ENCODE assay signal across 3 cellular contexts in the genomic region with DNA sequence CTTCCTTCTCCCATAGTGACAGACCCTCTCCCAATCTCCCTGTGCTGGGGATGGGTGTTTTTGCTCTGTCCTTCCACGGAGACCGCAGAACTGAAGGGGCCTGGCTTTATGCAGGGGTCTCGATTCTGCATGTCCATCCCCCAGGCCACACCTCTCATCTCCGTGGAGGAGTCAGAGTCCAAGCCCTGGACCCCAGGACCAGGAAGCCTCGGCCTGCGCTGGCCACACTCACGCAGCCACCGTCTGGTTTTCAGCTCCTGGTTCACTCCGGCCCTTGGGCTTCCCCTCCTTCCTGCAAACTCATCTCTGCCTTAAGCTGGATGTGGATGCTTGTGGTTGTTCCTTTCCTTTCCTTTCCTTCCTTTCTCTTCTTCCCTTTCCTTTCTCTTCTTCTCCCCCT.
TF ChIP-seq lines count a peak whose summit lies in the region.

No MANE protein-coding gene starts in this region.

TF ChIP-seq in SK-N-SH, 30 proteins besides CTCF, POLR2A, EP300 and RAD21 (continued from another document):
- TF ChIP-seq, protein P1, sequence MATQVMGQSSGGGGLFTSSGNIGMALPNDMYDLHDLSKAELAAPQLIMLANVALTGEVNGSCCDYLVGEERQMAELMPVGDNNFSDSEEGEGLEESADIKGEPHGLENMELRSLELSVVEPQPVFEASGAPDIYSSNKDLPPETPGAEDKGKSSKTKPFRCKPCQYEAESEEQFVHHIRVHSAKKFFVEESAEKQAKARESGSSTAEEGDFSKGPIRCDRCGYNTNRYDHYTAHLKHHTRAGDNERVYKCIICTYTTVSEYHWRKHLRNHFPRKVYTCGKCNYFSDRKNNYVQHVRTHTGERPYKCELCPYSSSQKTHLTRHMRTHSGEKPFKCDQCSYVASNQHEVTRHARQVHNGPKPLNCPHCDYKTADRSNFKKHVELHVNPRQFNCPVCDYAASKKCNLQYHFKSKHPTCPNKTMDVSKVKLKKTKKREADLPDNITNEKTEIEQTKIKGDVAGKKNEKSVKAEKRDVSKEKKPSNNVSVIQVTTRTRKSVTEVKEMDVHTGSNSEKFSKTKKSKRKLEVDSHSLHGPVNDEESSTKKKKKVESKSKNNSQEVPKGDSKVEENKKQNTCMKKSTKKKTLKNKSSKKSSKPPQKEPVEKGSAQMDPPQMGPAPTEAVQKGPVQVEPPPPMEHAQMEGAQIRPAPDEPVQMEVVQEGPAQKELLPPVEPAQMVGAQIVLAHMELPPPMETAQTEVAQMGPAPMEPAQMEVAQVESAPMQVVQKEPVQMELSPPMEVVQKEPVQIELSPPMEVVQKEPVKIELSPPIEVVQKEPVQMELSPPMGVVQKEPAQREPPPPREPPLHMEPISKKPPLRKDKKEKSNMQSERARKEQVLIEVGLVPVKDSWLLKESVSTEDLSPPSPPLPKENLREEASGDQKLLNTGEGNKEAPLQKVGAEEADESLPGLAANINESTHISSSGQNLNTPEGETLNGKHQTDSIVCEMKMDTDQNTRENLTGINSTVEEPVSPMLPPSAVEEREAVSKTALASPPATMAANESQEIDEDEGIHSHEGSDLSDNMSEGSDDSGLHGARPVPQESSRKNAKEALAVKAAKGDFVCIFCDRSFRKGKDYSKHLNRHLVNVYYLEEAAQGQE (IDR thresholded peaks at IDR 0.05; ENCODE audit: low read depth, low read length) = no peak
TF ChIP-seq in SK-N-SH: peak in this region for 0.

TF ChIP-seq in SK-N-SH treated with all-trans-retinoic acid at 6 μM for 48 hours, 23 proteins besides CTCF, POLR2A, EP300 and RAD21 (continued from another document):
- TF ChIP-seq BACH2 (CRISPR knock-in tag; IDR thresholded peaks at IDR 0.05; ENCODE audit: borderline replicate concordance) (no peak), CSDC2 (CRISPR knock-in tag; IDR thresholded peaks at IDR 0.05) (no peak)

TF ChIP-seq in WTC11, 78 proteins besides CTCF, POLR2A, EP300 and RAD21 (continued from another document):
- TF ChIP-seq PRDM15 (CRISPR knock-in tag; IDR thresholded peaks at IDR 0.05) = no peak
- TF ChIP-seq ZNF425 (CRISPR knock-in tag; conservative IDR thresholded peaks at IDR 0.05) = no peak
- TF ChIP-seq, protein P2, sequence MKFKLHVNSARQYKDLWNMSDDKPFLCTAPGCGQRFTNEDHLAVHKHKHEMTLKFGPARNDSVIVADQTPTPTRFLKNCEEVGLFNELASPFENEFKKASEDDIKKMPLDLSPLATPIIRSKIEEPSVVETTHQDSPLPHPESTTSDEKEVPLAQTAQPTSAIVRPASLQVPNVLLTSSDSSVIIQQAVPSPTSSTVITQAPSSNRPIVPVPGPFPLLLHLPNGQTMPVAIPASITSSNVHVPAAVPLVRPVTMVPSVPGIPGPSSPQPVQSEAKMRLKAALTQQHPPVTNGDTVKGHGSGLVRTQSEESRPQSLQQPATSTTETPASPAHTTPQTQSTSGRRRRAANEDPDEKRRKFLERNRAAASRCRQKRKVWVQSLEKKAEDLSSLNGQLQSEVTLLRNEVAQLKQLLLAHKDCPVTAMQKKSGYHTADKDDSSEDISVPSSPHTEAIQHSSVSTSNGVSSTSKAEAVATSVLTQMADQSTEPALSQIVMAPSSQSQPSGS (CRISPR knock-in tag; IDR thresholded peaks at IDR 0.05; ENCODE audit: borderline replicate concordance, low read depth) = no peak
- TF ChIP-seq TP53 (CRISPR knock-in tag; IDR thresholded peaks at IDR 0.05) = no peak
- no peak for TF ChIP-seq RELA (CRISPR knock-in tag; IDR thresholded peaks at IDR 0.05; ENCODE audit: borderline replicate concordance)
- TF ChIP-seq ZBTB21 (CRISPR knock-in tag; IDR thresholded peaks at IDR 0.05; ENCODE audit: borderline replicate concordance) = no peak
- no peak for TF ChIP-seq FOXK1 (CRISPR knock-in tag; IDR thresholded peaks at IDR 0.05)
- TF ChIP-seq ELF4 (CRISPR knock-in tag; IDR thresholded peaks at IDR 0.05; ENCODE audit: low read depth) = no peak
TF ChIP-seq in WTC11: peak in this region for 0.
